28 cellular contexts compared by ENCODE assay signal in genomic region chr9:2608276-2608675, GRCh38.
"Had no signal": no experiment of that assay in that cellular context is flagged by ENCODE, and none has a peak within 500 bp of the region (broad histone marks: within the 10 kb centered on the region; RNA-seq: fewer than 3 reads in every experiment).

No MANE protein-coding gene starts in this region.

- H3K36me3 ChIP-seq: neural progenitor cell, ovary, right lobe of liver, sigmoid colon, stomach, thoracic aorta, thyroid gland, tibial nerve, upper lobe of left lung, vagina had no signal

- ATAC-seq: naive thymus-derived CD8-positive, alpha-beta T cell; natural killer cell treated with Interleukin-12 subunit alpha and Interleukin-12 subunit beta and Interleukin-15 and Interleukin-18, amount 100 ng/mL, for 72 hours; psoas muscle; right lobe of liver; stimulated activated effector memory CD8-positive, alpha-beta T cell treated with anti-CD3 and anti-CD28 coated beads, Interleukin-12 subunit alpha, Interleukin-12 subunit beta, amount 100 ng/mL, for 72 hours; stimulated activated naive B cell treated with anti-CD40 and anti-IgM and Interleukin-4, amounts not matched to agents 10 μg/mL and 1 μg/mL and 100 μg/mL, for 72 hours had no signal

- H3K36me3 Mint-ChIP-seq: naive thymus-derived CD8-positive, alpha-beta T cell; natural killer cell treated with Interleukin-12 subunit alpha and Interleukin-12 subunit beta and Interleukin-15 and Interleukin-18, amount 100 ng/mL, for 72 hours; neural progenitor cell; stimulated activated effector memory CD8-positive, alpha-beta T cell treated with anti-CD3 and anti-CD28 coated beads, Interleukin-12 subunit alpha, Interleukin-12 subunit beta, amount 100 ng/mL, for 72 hours; stimulated activated naive B cell treated with anti-CD40 and anti-IgM and Interleukin-4, amounts not matched to agents 10 μg/mL and 1 μg/mL and 100 μg/mL, for 72 hours had no signal

- H3K27ac ChIP-seq: neural progenitor cell, ovary, parathyroid adenoma, psoas muscle, right lobe of liver, sigmoid colon, stomach, thoracic aorta, tibial nerve, upper lobe of left lung, vagina had no signal

- H3K27ac Mint-ChIP-seq: naive thymus-derived CD8-positive, alpha-beta T cell; natural killer cell treated with Interleukin-12 subunit alpha and Interleukin-12 subunit beta and Interleukin-15 and Interleukin-18, amount 100 ng/mL, for 72 hours; nephron progenitor cell; neural progenitor cell; progenitor cell of endocrine pancreas; stimulated activated effector memory CD8-positive, alpha-beta T cell treated with anti-CD3 and anti-CD28 coated beads, Interleukin-12 subunit alpha, Interleukin-12 subunit beta, amount 100 ng/mL, for 72 hours; stimulated activated naive B cell treated with anti-CD40 and anti-IgM and Interleukin-4, amounts not matched to agents 10 μg/mL and 1 μg/mL and 100 μg/mL, for 72 hours; stimulated activated naive CD8-positive, alpha-beta T cell treated with anti-CD3 and anti-CD28 coated beads, Interleukin-15, Interleukin-2, amounts not matched to agents 100 ng/mL and 50 ng/mL, for 24 hours had no signal

- H3K4me1 ChIP-seq: parathyroid adenoma, right lobe of liver, stomach, vagina had no signal

- DNase-seq: naive thymus-derived CD8-positive, alpha-beta T cell; nephron progenitor cell; occipital lobe; ovary; posterior cingulate gyrus; psoas muscle; right lobe of liver; sigmoid colon; small intestine; stimulated activated CD4-positive, alpha-beta T cell treated with anti-CD3 and anti-CD28 coated beads, Interleukin-15, amount 100 ng/mL, for 24 hours; stimulated activated CD4-positive, alpha-beta T cell treated with anti-CD3 and anti-CD28 coated beads, Interleukin-2, amount 100 ng/mL, for 24 hours; stimulated activated CD4-positive, alpha-beta T cell treated with anti-CD3 and anti-CD28 coated beads, Interleukin-2, amount 100 ng/mL, for 48 hours; stimulated activated CD4-positive, alpha-beta T cell treated with anti-CD3 and anti-CD28 coated beads, Interleukin-4, amount 100 ng/mL, for 24 hours; stimulated activated naive B cell treated with anti-CD40 and anti-IgM and Interleukin-4, amounts not matched to agents 10 μg/mL and 1 μg/mL and 100 μg/mL, for 72 hours; stimulated activated naive CD4-positive, alpha-beta T cell treated with Interleukin-2 at 50 U/mL for 16 hours; stomach; trophoblast cell; upper lobe of left lung had no signal

- H3K4me1 Mint-ChIP-seq: naive thymus-derived CD8-positive, alpha-beta T cell; stimulated activated effector memory CD8-positive, alpha-beta T cell treated with anti-CD3 and anti-CD28 coated beads, Interleukin-12 subunit alpha, Interleukin-12 subunit beta, amount 100 ng/mL, for 72 hours; stimulated activated naive B cell treated with anti-CD40 and anti-IgM and Interleukin-4, amounts not matched to agents 10 μg/mL and 1 μg/mL and 100 μg/mL, for 72 hours had no signal

- H3K4me3 Mint-ChIP-seq: naive thymus-derived CD8-positive, alpha-beta T cell; natural killer cell treated with Interleukin-12 subunit alpha and Interleukin-12 subunit beta and Interleukin-15 and Interleukin-18, amount 100 ng/mL, for 72 hours; nephron progenitor cell; neural progenitor cell; stimulated activated effector memory CD8-positive, alpha-beta T cell treated with anti-CD3 and anti-CD28 coated beads, Interleukin-12 subunit alpha, Interleukin-12 subunit beta, amount 100 ng/mL, for 72 hours; stimulated activated naive B cell treated with anti-CD40 and anti-IgM and Interleukin-4, amounts not matched to agents 10 μg/mL and 1 μg/mL and 100 μg/mL, for 72 hours; stimulated activated naive CD8-positive, alpha-beta T cell treated with anti-CD3 and anti-CD28 coated beads, Interleukin-15, Interleukin-2, amounts not matched to agents 100 ng/mL and 50 ng/mL, for 24 hours had no signal

- H3K27me3 ChIP-seq: neural progenitor cell, ovary, right lobe of liver, sigmoid colon, stomach, thyroid gland, tibial nerve, upper lobe of left lung, vagina had no signal

- H3K9me3 ChIP-seq: ovary, psoas muscle, right lobe of liver, sigmoid colon, stomach, thoracic aorta, thyroid gland, tibial nerve, upper lobe of left lung, vagina had no signal

- H3K4me3 ChIP-seq: neural progenitor cell, ovary, psoas muscle, right lobe of liver, sigmoid colon, stomach, thoracic aorta, thyroid gland, tibial nerve, upper lobe of left lung, vagina had no signal

- H3K9me3 Mint-ChIP-seq: naive thymus-derived CD8-positive, alpha-beta T cell; natural killer cell treated with Interleukin-12 subunit alpha and Interleukin-12 subunit beta and Interleukin-15 and Interleukin-18, amount 100 ng/mL, for 72 hours; nephron progenitor cell; neural progenitor cell; stimulated activated effector memory CD8-positive, alpha-beta T cell treated with anti-CD3 and anti-CD28 coated beads, Interleukin-12 subunit alpha, Interleukin-12 subunit beta, amount 100 ng/mL, for 72 hours; stimulated activated naive B cell treated with anti-CD40 and anti-IgM and Interleukin-4, amounts not matched to agents 10 μg/mL and 1 μg/mL and 100 μg/mL, for 72 hours; stimulated activated naive CD8-positive, alpha-beta T cell treated with anti-CD3 and anti-CD28 coated beads, Interleukin-15, Interleukin-2, amounts not matched to agents 100 ng/mL and 50 ng/mL, for 24 hours had no signal
